Comparison of ENCODE assay signal across 15 cellular contexts in the genomic region with DNA sequence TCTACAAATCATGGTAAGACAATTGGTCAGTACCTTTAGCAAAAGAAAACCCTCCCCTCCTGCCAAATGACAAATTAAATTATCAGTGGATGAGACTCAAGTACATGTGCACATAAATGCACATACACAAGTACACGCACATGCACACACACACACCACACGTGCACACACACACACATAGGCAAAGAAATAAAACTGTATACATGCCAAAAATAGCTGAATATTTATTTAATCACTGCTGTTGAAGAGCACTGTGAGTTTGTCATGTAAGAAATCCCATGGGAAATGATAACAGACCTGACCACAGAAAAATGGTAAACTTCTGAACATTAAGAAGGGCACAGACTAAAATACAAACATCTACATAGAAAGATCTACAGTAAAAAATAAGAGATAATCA. TPM values are rescaled to one million over a fixed set of nuclear protein-coding genes. Genes with fewer than 3 reads are reported as not detected.
DNase-seq lines count a peak whose midpoint lies in the region; ATAC-seq and TF ChIP-seq lines count a peak whose summit lies in the region.
"Had no signal": no experiment of that assay in that cellular context is flagged by ENCODE, and none has a peak within 500 bp of the region (broad histone marks: within the 10 kb centered on the region; RNA-seq: fewer than 3 reads in every experiment).

No MANE protein-coding gene starts in this region.

- H3K4me1 Mint-ChIP-seq in activated CD4-positive, alpha-beta T cell treated with anti-CD3 and anti-CD28 coated beads for 36 hours = peaks cover 87% of the 10 kb centered on the region
- H3K4me1 Mint-ChIP-seq in central memory CD8-positive, alpha-beta T cell = peaks cover 70% of the 10 kb centered on the region

- CTCF ChIA-PET in activated CD4-positive, alpha-beta T cell treated with anti-CD3 and anti-CD28 coated beads for 36 hours (lab: Charles Lee) = interaction anchor here (0.6 to 1.5 kb wide), 5 partner anchors 10 to 98 kb away, joined by 3 to 4 read pairs (median 3); no protein-coding TSS in a partner anchor
- CTCF ChIA-PET in PC-9 (lab: Charles Lee) = no interaction called here

- H3K9me2 ChIP-seq in PC-9 (ENCODE audit: insufficient read depth) = no peaks in the 10 kb centered on the region

- H3K27ac ChIP-seq in PC-9 (no peak overlapping the region), osteoblast (ENCODE audit: low read depth, low read length) (no peak overlapping the region)

- no TSS peak for BruUV-seq in PC-9 (replicated peaks; lab: Mats Ljungman, UMichigan)

- intact Hi-C loops in activated CD4-positive, alpha-beta T cell treated with anti-CD3 and anti-CD28 coated beads for 36 hours (cut with DNase I, micrococcal nuclease) = no loop called here
- intact Hi-C loops in PC-9 (cut with micrococcal nuclease; ENCODE audit: unreplicated experiment) = no loop called here

- H3K36me3 ChIP-seq in PC-9 (ENCODE audit: low read depth) (no peaks in the 10 kb centered on the region), osteoblast (ENCODE audit: insufficient read depth, low read length) (no peaks in the 10 kb centered on the region)

- H3K4me2 ChIP-seq in PC-9 (peak overlapping the region; percentile 21), osteoblast (ENCODE audit: insufficient read depth, low read length) (peak overlapping the region; percentile 33)

- H3K27ac Mint-ChIP-seq in activated CD4-positive, alpha-beta T cell treated with anti-CD3 and anti-CD28 coated beads for 36 hours = peak overlapping the region; percentile 88
- peak overlapping the region; percentile 94 for H3K27ac Mint-ChIP-seq in central memory CD8-positive, alpha-beta T cell (ENCODE audit: low read depth)

- POLR2A ChIA-PET in activated CD4-positive, alpha-beta T cell treated with anti-CD3 and anti-CD28 coated beads for 36 hours (lab: Charles Lee) = no interaction called here
- POLR2A ChIA-PET in PC-9 (lab: Charles Lee; ENCODE audit: unreplicated experiment) = no interaction called here

- H4K20me1 ChIP-seq in PC-9 (ENCODE audit: insufficient read depth) (no peaks in the 10 kb centered on the region), osteoblast (ENCODE audit: insufficient read depth, low read length) (no peaks in the 10 kb centered on the region)

- H3F3A ChIP-seq in PC-9 (ENCODE audit: insufficient read depth, low read depth) = no peaks in the 10 kb centered on the region

- H3K9me3 ChIP-seq in PC-9 (ENCODE audit: insufficient read depth, low read depth) (no peaks in the 10 kb centered on the region), osteoblast (ENCODE audit: low read depth, low read length) (no peaks in the 10 kb centered on the region)

- no peaks in the 10 kb centered on the region for H3K27me3 Mint-ChIP-seq in activated CD4-positive, alpha-beta T cell treated with anti-CD3 and anti-CD28 coated beads for 36 hours
- no peaks in the 10 kb centered on the region for H3K27me3 Mint-ChIP-seq in central memory CD8-positive, alpha-beta T cell

- H3K79me2 ChIP-seq in PC-9 (ENCODE audit: low read depth) (no peaks in the 10 kb centered on the region), osteoblast (ENCODE audit: insufficient read depth, low read length) (no peaks in the 10 kb centered on the region)

- H3K4me3 ChIP-seq in PC-9 (no peak overlapping the region), osteoblast (ENCODE audit: insufficient read depth, low read length) (no peak overlapping the region)

- H3K9me3 Mint-ChIP-seq in activated CD4-positive, alpha-beta T cell treated with anti-CD3 and anti-CD28 coated beads for 36 hours (ENCODE audit: low read depth) = peaks cover 2% of the 10 kb centered on the region
- no peaks in the 10 kb centered on the region for H3K9me3 Mint-ChIP-seq in central memory CD8-positive, alpha-beta T cell

- H2AFZ ChIP-seq in PC-9 = peak overlapping the region; percentile 2; the same call in 1 of the 2 replicates
- H2AFZ ChIP-seq in osteoblast (ENCODE audit: low read length) = no peak overlapping the region

- no peak for DNase-seq in activated CD4-positive, alpha-beta T cell treated with anti-CD3 and anti-CD28 coated beads for 36 hours
- no peak for DNase-seq in activated CD4-positive, alpha-beta T cell treated with anti-CD3 and anti-CD28 coated beads, Interleukin-2, amount 50 U/mL, for 1 hour
- no peak for DNase-seq in PC-9
- no peak for DNase-seq in central memory CD8-positive, alpha-beta T cell (ENCODE audit: low spot score in 2 of 2)
- DNase-seq in osteoblast (ENCODE audit: insufficient read length, low spot score, missing footprints) = no peak
- DNase-seq in NCI-H146 (lab: John Stamatoyannopoulos, UW) = no peak
- DNase-seq: Calu3, hypothalamus, NCI-H1417, NCI-H510A, substantia nigra, SW 1271 had no signal

- no peak overlapping the region for H3K4me3 Mint-ChIP-seq in activated CD4-positive, alpha-beta T cell treated with anti-CD3 and anti-CD28 coated beads for 36 hours
- H3K4me3 Mint-ChIP-seq in central memory CD8-positive, alpha-beta T cell = no peak overlapping the region

- H3K27me3 ChIP-seq in PC-9 (ENCODE audit: insufficient read depth, low read depth) = no peaks in the 10 kb centered on the region
- H3K27me3 ChIP-seq in osteoblast (ENCODE audit: insufficient read depth, low read length) = no peaks in the 10 kb centered on the region

- H3K4me1 ChIP-seq in PC-9 (replicated peaks; ENCODE audit: insufficient read depth) (peaks cover 17% of the 10 kb centered on the region), osteoblast (ENCODE audit: insufficient read depth, low read length) (peaks cover 21% of the 10 kb centered on the region)

- H3K36me3 Mint-ChIP-seq in activated CD4-positive, alpha-beta T cell treated with anti-CD3 and anti-CD28 coated beads for 36 hours (ENCODE audit: low read depth) = peaks cover 11% of the 10 kb centered on the region
- H3K36me3 Mint-ChIP-seq in central memory CD8-positive, alpha-beta T cell (ENCODE audit: insufficient read depth) = peaks cover 25% of the 10 kb centered on the region

- TF ChIP-seq CTCF in PC-9 (conservative IDR thresholded peaks at IDR 0.05) = no peak
- TF ChIP-seq CTCF in osteoblast (IDR thresholded peaks at IDR 0.05; ENCODE audit: extremely low read depth, low read depth, low read length) = no peak

- ATAC-seq in activated CD4-positive, alpha-beta T cell treated with anti-CD3 and anti-CD28 coated beads for 36 hours = no peak
- ATAC-seq in central memory CD8-positive, alpha-beta T cell (replicated peaks; ENCODE audit: extremely low read depth, poor library complexity, severe bottlenecking) = no peak
- ATAC-seq in GM21619 (IDR thresholded peaks at IDR 0.05; ENCODE audit: unreplicated experiment) (no peak), HG03439 (IDR thresholded peaks at IDR 0.05; ENCODE audit: unreplicated experiment) (no peak)
- ATAC-seq: Panc1 had no signal

RNA-seq across cellular contexts. Expression of gene TNFAIP3, which starts 46.6 kb away (rescaled TPM):
- total RNA-seq in activated CD4-positive, alpha-beta T cell treated with anti-CD3 and anti-CD28 coated beads for 36 hours = 100 to 1,000 TPM; 284 to 371 TPM
- total RNA-seq in PC-9 (2021) (7.2 and 7.8 TPM in 2 replicates), osteoblast (8.5 and 10.5 TPM in 2 replicates)

Comparison
In these comparisons a context has a peak if more than half of its experiments do, and no peak if none do; other contexts are left out.
1. RNA of gene TNFAIP3, which starts 46.6 kb away (total RNA-seq): 284 to 371 TPM in activated CD4-positive, alpha-beta T cell treated with anti-CD3 and anti-CD28 coated beads for 36 hours; 8.5 to 10.5 TPM in osteoblast and 7.2 to 7.8 TPM in PC-9; every median in the first group is over 10 times any median in the second.